1 cellular context compared by ENCODE assay signal in genomic region chr14:70808402-70809237, GRCh38.
TF ChIP-seq lines count a peak whose summit lies in the region.

No MANE protein-coding gene starts in this region.

TF ChIP-seq in HEK293, 187 proteins besides CTCF, POLR2A, EP300 and RAD21 (continued from another document):
- TF ChIP-seq TRIM28 (IDR thresholded peaks at IDR 0.05; ENCODE audit: borderline replicate concordance, low read length), result no peak
- no peak for TF ChIP-seq ZNF544 (tag by site-specific recombination; IDR thresholded peaks at IDR 0.05)
TF ChIP-seq in HEK293: peak in this region for 15.
